In genomic region chr15:69755571-69756310, GRCh38 we compare ENCODE assay signal across 8 cellular contexts.
DNase-seq lines count a peak whose midpoint lies in the region; ATAC-seq, FAIRE-seq and TF ChIP-seq lines count a peak whose summit lies in the region.

No MANE protein-coding gene starts in this region.

- no peak overlapping the region for H3K4me3 ChIP-seq in Peyer's patch

- no peaks in the 10 kb centered on the region for H3K27me3 ChIP-seq in Peyer's patch

- TF ChIP-seq POLR2A in Peyer's patch (IDR thresholded peaks at IDR 0.05) (no peak), H54 (IDR thresholded peaks at IDR 0.05; ENCODE audit: low read depth, low read length) (no peak)

- H3K36me3 ChIP-seq in Peyer's patch, result no peaks in the 10 kb centered on the region

- no peak for FAIRE-seq in H54 (lab: Jason Lieb, UNC)

- peak overlapping the region in 1 of 4 donors; percentile 44 for H3K27ac ChIP-seq in Peyer's patch

- DNase-seq in Peyer's patch (peak in 2 of 3 donors; percentile 82 to 86), H54 (ENCODE audit: insufficient read length, low spot score) (no peak), COLO668 (lab: John Stamatoyannopoulos, UW; ENCODE audit: unreplicated experiment) (no peak), HuH-7.5 (ENCODE audit: low spot score) (no peak)
- DNase-seq in activated gamma-delta T cell treated with anti-CD3 and anti-CD28 coated beads, Interleukin-2, amount 50 U/mL, for 16 hours (ENCODE audit: low read depth), result peak; percentile 69
- peak; percentile 90 for DNase-seq in stimulated activated CD4-positive, alpha-beta T cell treated with anti-CD3 and anti-CD28 coated beads, Interleukin-15, amount 100 ng/mL, for 24 hours

- no peaks in the 10 kb centered on the region for H3K9me3 ChIP-seq in Peyer's patch

- no peak for TF ChIP-seq CTCF in Peyer's patch (IDR thresholded peaks at IDR 0.05)

- peaks cover 0 to 39% (median 21%) of the 10 kb centered on the region in 4 donors for H3K4me1 ChIP-seq in Peyer's patch

- ATAC-seq in GM18868 (IDR thresholded peaks at IDR 0.05; ENCODE audit: unreplicated experiment) (peak; percentile 93), HG02885 (IDR thresholded peaks at IDR 0.05; ENCODE audit: poor library complexity, unreplicated experiment) (peak; percentile 93)

Comparison
In these comparisons a context has a peak if more than half of its experiments do, and no peak if none do; other contexts are left out.
1. DNase-seq: peak in Peyer's patch (2 of 3), activated gamma-delta T cell treated with anti-CD3 and anti-CD28 coated beads, Interleukin-2, amount 50 U/mL, for 16 hours (single experiment) and stimulated activated CD4-positive, alpha-beta T cell treated with anti-CD3 and anti-CD28 coated beads, Interleukin-15, amount 100 ng/mL, for 24 hours (single experiment); none in H54 (single experiment), COLO668 (single experiment) and HuH-7.5 (single experiment).